25 cellular contexts compared by ENCODE assay signal in the genomic region with DNA sequence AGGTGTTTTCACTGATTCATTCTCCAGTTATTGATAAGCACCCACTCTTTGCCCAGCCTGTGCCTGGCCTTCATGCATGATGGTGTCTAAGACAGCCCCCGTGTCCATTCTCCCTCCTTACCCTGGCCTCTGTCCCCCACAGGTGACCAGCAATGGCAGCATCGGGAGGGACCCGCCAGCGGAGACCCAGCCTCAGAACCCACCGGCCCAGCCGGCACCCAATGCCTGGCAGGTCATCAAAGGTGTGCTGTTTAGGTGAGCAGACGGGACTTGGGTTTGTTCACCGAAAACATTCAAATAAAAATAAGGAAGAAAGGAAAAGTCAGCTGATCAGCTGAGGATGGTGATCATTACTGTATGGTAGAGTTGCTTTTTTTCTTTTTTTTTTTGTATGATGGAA. TPM values are rescaled to one million over a fixed set of nuclear protein-coding genes. Genes with fewer than 3 reads are reported as not detected.
"Had no signal": no experiment of that assay in that cellular context is flagged by ENCODE, and none has a peak within 500 bp of the region (broad histone marks: within the 10 kb centered on the region; RNA-seq: fewer than 3 reads in every experiment).

No MANE protein-coding gene starts in this region.

- H3K4me3 ChIP-seq: colonic mucosa, gastrocnemius medialis, lung, right atrium auricular region, stomach, testis had no signal

- H3K27me3 ChIP-seq: brain microvascular endothelial cell, colonic mucosa, gastrocnemius medialis, right atrium auricular region, stomach, testis had no signal

- H3K9me3 ChIP-seq: colonic mucosa, gastrocnemius medialis, right atrium auricular region, stomach, testis had no signal

- ATAC-seq: gastrocnemius medialis, left lobe of liver had no signal

- DNase-seq: activated CD4-positive, alpha-beta T cell treated with anti-CD3 and anti-CD28 coated beads, Interleukin-2, amount 50 U/mL, for 1 hour; activated CD4-positive, CD25-positive, alpha-beta regulatory T cell treated with anti-CD3 and anti-CD28 coated beads, Interleukin-2, amount 50 U/mL, for 72 hours; activated CD8-positive, alpha-beta memory T cell treated with anti-CD3 and anti-CD28 coated beads, Interleukin-2, amount 50 U/mL, for 4 hours; activated gamma-delta T cell treated with Interleukin-2 at 50 U/mL for 16 hours; activated T-cell treated with anti-CD3 and anti-CD28 coated beads, Interleukin-2, amount 50 U/mL, for 48 hours; aorta; brain microvascular endothelial cell; central memory CD4-positive, alpha-beta T cell; colonic mucosa; gastrocnemius medialis; head of caudate nucleus; midbrain; occipital lobe; stimulated activated CD4-positive, alpha-beta T cell treated with anti-CD3 and anti-CD28 coated beads, Interleukin-2, amount 100 ng/mL, for 24 hours; stomach; testis had no signal

- H3K27ac ChIP-seq: brain microvascular endothelial cell, colonic mucosa, gastrocnemius medialis, right atrium auricular region, stomach, testis had no signal

- H3K27me3 Mint-ChIP-seq: progenitor cell of endocrine pancreas had no signal

RNA-seq across cellular contexts. Expression of a gene that starts 16.0 kb away (rescaled TPM):
- total RNA-seq: progenitor cell of endocrine pancreas; right atrium auricular region; T-helper 1 cell treated with Interleukin-12 subunit alpha and Interleukin-12 subunit beta and Interleukin-4 antibody, amounts not matched to agents 30 ng/mL and 1 ng/mL, for 36 hours had no signal
- polyA plus RNA-seq: keratinocyte, neural cell had no signal

RNA-seq across cellular contexts. Expression of a gene that starts 19.8 kb away (rescaled TPM):
- total RNA-seq: aorta; colonic mucosa; gastrocnemius medialis; lung; occipital lobe; progenitor cell of endocrine pancreas; right atrium auricular region; stomach; T-helper 1 cell treated with Interleukin-12 subunit alpha and Interleukin-12 subunit beta and Interleukin-4 antibody, amounts not matched to agents 30 ng/mL and 1 ng/mL, for 36 hours; testis; ureter had no signal
- polyA plus RNA-seq: aorta, esophagus, keratinocyte, neural cell had no signal

RNA-seq across cellular contexts. Expression of a gene that starts 47.4 kb away (rescaled TPM):
- polyA plus RNA-seq: neural cell had no signal
